ENCODE assay signal across 24 cellular contexts in the genomic region with DNA sequence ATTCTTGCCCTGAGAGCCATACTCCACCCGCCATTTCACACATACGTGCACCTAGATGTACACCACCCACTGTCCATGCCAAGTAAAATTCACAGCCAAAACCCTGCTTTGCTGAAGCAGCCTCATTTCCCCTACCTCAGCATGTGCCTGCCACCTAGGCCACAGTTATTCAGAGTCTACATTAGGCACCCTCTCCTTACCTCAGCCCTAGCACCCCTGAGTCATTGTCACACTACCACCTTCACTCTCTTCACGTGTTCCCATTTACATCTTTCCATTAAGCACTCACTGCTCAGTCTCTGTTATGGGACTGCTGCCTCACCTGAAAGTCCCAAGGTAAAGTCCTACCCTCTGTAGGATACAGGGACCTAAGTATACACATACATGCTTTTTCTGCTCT.
A peak's percentile ranks its signal among the peaks of the same experiment; 100 is the strongest.
DNase-seq lines count a peak whose midpoint lies in the region; FAIRE-seq and TF ChIP-seq lines count a peak whose summit lies in the region.
"Had no signal": no experiment of that assay in that cellular context is flagged by ENCODE, and none has a peak within 500 bp of the region (broad histone marks: within the 10 kb centered on the region; RNA-seq: fewer than 3 reads in every experiment).

No MANE protein-coding gene starts in this region.

- H3K9me3 ChIP-seq in H9 (ENCODE audit: control insufficient read depth, low read depth, low read length): no peaks in the 10 kb centered on the region
- H3K9me3 ChIP-seq in astrocyte (ENCODE audit: insufficient read depth, low read depth, low read length): no peaks in the 10 kb centered on the region
- H3K9me3 ChIP-seq in osteoblast (ENCODE audit: low read depth, low read length): no peaks in the 10 kb centered on the region
- no peaks in the 10 kb centered on the region for H3K9me3 ChIP-seq in suprapubic skin
- H3K9me3 ChIP-seq: gastrocnemius medialis had no signal

- no peak overlapping the region for H2BK12ac ChIP-seq in H9 (ENCODE audit: insufficient read length, low read depth, low read length)

- no peak overlapping the region for H3K4ac ChIP-seq in H9 (ENCODE audit: low read depth, low read length)

- peaks cover 97% of the 10 kb centered on the region for H3K36me3 Mint-ChIP-seq in activated T-cell treated with anti-CD3 and anti-CD28 coated beads, Interleukin-2, amount 50 U/mL, for 24 hours (ENCODE audit: low read depth)
- H3K36me3 Mint-ChIP-seq in H9 (ENCODE audit: insufficient read depth in 1 of 3, low read depth in 3 of 3) (peaks cover 53 to 89% (median 79%) of the 10 kb centered on the region in 3 experiments), astrocyte (ENCODE audit: low read depth, unreplicated experiment) (peaks cover 25% of the 10 kb centered on the region)

- H4K20me1 ChIP-seq in H9 (ENCODE audit: control insufficient read depth, insufficient read depth, insufficient read length) (no peaks in the 10 kb centered on the region), astrocyte (ENCODE audit: insufficient read depth, low read length) (peaks cover 65% of the 10 kb centered on the region), osteoblast (ENCODE audit: insufficient read depth, low read length) (peaks cover 38% of the 10 kb centered on the region)

- no peaks in the 10 kb centered on the region for H3K27me3 Mint-ChIP-seq in activated T-cell treated with anti-CD3 and anti-CD28 coated beads, Interleukin-2, amount 50 U/mL, for 24 hours
- H3K27me3 Mint-ChIP-seq in H9 (ENCODE audit: low read depth) (no peaks in the 10 kb centered on the region), astrocyte (ENCODE audit: low read depth, unreplicated experiment) (no peaks in the 10 kb centered on the region)
- H3K27me3 Mint-ChIP-seq: dendritic cell treated with granulocyte-macrophage colony-stimulating factor and Interleukin-4, amounts not matched to agents 40 ng/mL and 50 ng/mL, for 4 days; IgD-negative memory B cell had no signal

- no peak overlapping the region for H3K27ac ChIP-seq in H9 (ENCODE audit: insufficient read length, low read depth, low read length)
- no peak overlapping the region for H3K27ac ChIP-seq in astrocyte (ENCODE audit: low read depth, low read length)
- peak overlapping the region; percentile 28 for H3K27ac ChIP-seq in osteoblast (ENCODE audit: low read depth, low read length)
- no peak overlapping the region for H3K27ac ChIP-seq in suprapubic skin
- H3K27ac ChIP-seq: brain microvascular endothelial cell, gastrocnemius medialis had no signal

- no peak overlapping the region for H2BK120ac ChIP-seq in H9 (ENCODE audit: low read depth, low read length, poor library complexity, severe bottlenecking)

- H3K23me2 ChIP-seq in H9 (ENCODE audit: insufficient read length, low read depth, low read length, poor library complexity, severe bottlenecking): no peaks in the 10 kb centered on the region

- peaks cover 13% of the 10 kb centered on the region for H3K4me1 Mint-ChIP-seq in activated T-cell treated with anti-CD3 and anti-CD28 coated beads, Interleukin-2, amount 50 U/mL, for 24 hours (ENCODE audit: low read depth)
- H3K4me1 Mint-ChIP-seq in H9 (no peaks in the 10 kb centered on the region), astrocyte (ENCODE audit: low read depth, unreplicated experiment) (peaks cover 17% of the 10 kb centered on the region)
- H3K4me1 Mint-ChIP-seq: CD14-positive monocyte, IgD-negative memory B cell had no signal

- no CpG with 5 or more reads among the region's 3 CpGs for WGBS in H9 (ENCODE audit: extremely low coverage, insufficient read length, low lambda C conversion rate)
- 91% methylated on average over 3 of the region's 3 CpGs for WGBS in suprapubic skin

- H4K8ac ChIP-seq in H9 (replicated peaks; ENCODE audit: insufficient read length, low read depth, low read length): no peak overlapping the region

- peak overlapping the region; percentile 58 for H3K27ac Mint-ChIP-seq in activated T-cell treated with anti-CD3 and anti-CD28 coated beads, Interleukin-2, amount 50 U/mL, for 24 hours
- H3K27ac Mint-ChIP-seq in H9: peak overlapping the region in 2 of 3 experiments; percentile 7 to 88; a peak in 3 of 7 replicates
- H3K27ac Mint-ChIP-seq in astrocyte (ENCODE audit: unreplicated experiment): peak overlapping the region; percentile 62
- H3K27ac Mint-ChIP-seq: dendritic cell treated with granulocyte-macrophage colony-stimulating factor and Interleukin-4, amounts not matched to agents 40 ng/mL and 50 ng/mL, for 4 days had no signal

- H3K36me3 ChIP-seq in astrocyte (ENCODE audit: insufficient read depth, low read length) (peaks cover 75% of the 10 kb centered on the region), osteoblast (ENCODE audit: insufficient read depth, low read length) (peaks cover 88% of the 10 kb centered on the region), suprapubic skin (peaks cover 98% of the 10 kb centered on the region)

- TF ChIP-seq CTCF in H9 (conservative IDR thresholded peaks at IDR 0.05) (no peak), astrocyte (IDR thresholded peaks at IDR 0.05; ENCODE audit: insufficient read depth, low read depth, low read length) (no peak), osteoblast (IDR thresholded peaks at IDR 0.05; ENCODE audit: extremely low read depth, low read depth, low read length) (no peak), suprapubic skin (IDR thresholded peaks at IDR 0.05) (no peak)

- H3K9me3 Mint-ChIP-seq in activated T-cell treated with anti-CD3 and anti-CD28 coated beads, Interleukin-2, amount 50 U/mL, for 24 hours: no peaks in the 10 kb centered on the region
- no peaks in the 10 kb centered on the region for H3K9me3 Mint-ChIP-seq in H9
- H3K9me3 Mint-ChIP-seq in astrocyte (ENCODE audit: unreplicated experiment): no peaks in the 10 kb centered on the region
- H3K9me3 Mint-ChIP-seq: CD14-positive monocyte; dendritic cell treated with granulocyte-macrophage colony-stimulating factor and Interleukin-4, amounts not matched to agents 40 ng/mL and 50 ng/mL, for 4 days; IgD-negative memory B cell had no signal

- no peak for TF ChIP-seq POLR2A in suprapubic skin (IDR thresholded peaks at IDR 0.05)

- H3K27me3 ChIP-seq in H9 (ENCODE audit: insufficient read depth, low read length): no peaks in the 10 kb centered on the region
- H3K27me3 ChIP-seq in astrocyte (ENCODE audit: insufficient read depth, low read length): no peaks in the 10 kb centered on the region
- no peaks in the 10 kb centered on the region for H3K27me3 ChIP-seq in osteoblast (ENCODE audit: insufficient read depth, low read length)
- H3K27me3 ChIP-seq in suprapubic skin: no peaks in the 10 kb centered on the region
- H3K27me3 ChIP-seq: brain microvascular endothelial cell, gastrocnemius medialis had no signal

- no peak overlapping the region for H3K9ac ChIP-seq in H9 (ENCODE audit: extremely low read depth, insufficient read length, low read length)
- no peak overlapping the region for H3K9ac ChIP-seq in astrocyte (ENCODE audit: low read length)

- H2BK20ac ChIP-seq in H9 (ENCODE audit: low read depth, low read length, poor library complexity, severe bottlenecking): no peak overlapping the region

- no peaks in the 10 kb centered on the region; the same call in 1 of the 2 replicates for H3K79me2 ChIP-seq in H9 (ENCODE audit: insufficient read depth, low read length)
- peaks cover 56% of the 10 kb centered on the region for H3K79me2 ChIP-seq in astrocyte (ENCODE audit: insufficient read depth, low read length)
- H3K79me2 ChIP-seq in osteoblast (ENCODE audit: insufficient read depth, low read length): peaks cover 65% of the 10 kb centered on the region

- FAIRE-seq in astrocyte (lab: Jason Lieb, UNC): no peak
- FAIRE-seq: GM18507, TTC549 had no signal

- no peak overlapping the region for H2BK5ac ChIP-seq in H9 (ENCODE audit: insufficient read length, low read length)

- no peak overlapping the region for H3K23ac ChIP-seq in H9 (ENCODE audit: insufficient read length, low read depth, low read length)

- no peak for DNase-seq in activated T-cell treated with anti-CD3 and anti-CD28 coated beads, Interleukin-2, amount 50 U/mL, for 24 hours
- DNase-seq in activated T-cell treated with anti-CD3 and anti-CD28 coated beads, Interleukin-2, amount 50 U/mL, for 48 hours: no peak
- no peak for DNase-seq in H9
- DNase-seq in astrocyte (ENCODE audit: low read depth): no peak
- DNase-seq in osteoblast (ENCODE audit: insufficient read length, low spot score, missing footprints): no peak
- no peak for DNase-seq in suprapubic skin (ENCODE audit: low spot score in 2 of 2)
- no peak for DNase-seq in NCI-H1105 treated with DMSO at 0.1 percent for 48 hours (lab: John Stamatoyannopoulos, UW)
- DNase-seq in UCSD-AML1 (lab: John Stamatoyannopoulos, UW; ENCODE audit: unreplicated experiment): no peak
- DNase-seq: ACHN; brain microvascular endothelial cell; DMS79; erythroblast; gastrocnemius medialis; H7; NCI-H2081; nucleus accumbens; right cardiac atrium; RPMI8226; stimulated activated naive CD4-positive, alpha-beta T cell treated with Interleukin-2 at 50 U/mL for 16 hours had no signal

- H3K56ac ChIP-seq in H9 (ENCODE audit: insufficient read length, low read depth, low read length): no peak overlapping the region

- H3K4me3 ChIP-seq in astrocyte (ENCODE audit: insufficient read depth, low read depth, low read length) (no peak overlapping the region), osteoblast (ENCODE audit: insufficient read depth, low read length) (no peak overlapping the region), suprapubic skin (no peak overlapping the region)
- H3K4me3 ChIP-seq: gastrocnemius medialis had no signal

- H3K18ac ChIP-seq in H9 (ENCODE audit: insufficient read length, low read depth, low read length): no peak overlapping the region

- H3K4me3 Mint-ChIP-seq in activated T-cell treated with anti-CD3 and anti-CD28 coated beads, Interleukin-2, amount 50 U/mL, for 24 hours: no peak overlapping the region
- H3K4me3 Mint-ChIP-seq in H9: no peak overlapping the region
- H3K4me3 Mint-ChIP-seq in astrocyte (ENCODE audit: unreplicated experiment): peak overlapping the region; percentile 72
- H3K4me3 Mint-ChIP-seq: CD14-positive monocyte; dendritic cell treated with granulocyte-macrophage colony-stimulating factor and Interleukin-4, amounts not matched to agents 40 ng/mL and 50 ng/mL, for 4 days; IgD-negative memory B cell had no signal

- H2AFZ ChIP-seq in H9 (ENCODE audit: low read length) (no peak overlapping the region), astrocyte (ENCODE audit: low read depth, low read length) (no peak overlapping the region), osteoblast (ENCODE audit: low read length) (no peak overlapping the region)

- no peak overlapping the region for H3K14ac ChIP-seq in H9 (ENCODE audit: insufficient read depth, low read length)

- no peak overlapping the region for H3T11ph ChIP-seq in H9 (ENCODE audit: low read length)

- no peak overlapping the region for H4K5ac ChIP-seq in H9 (ENCODE audit: insufficient read length, low read depth, low read length)

- H2AK5ac ChIP-seq in H9 (ENCODE audit: insufficient read length, low read length): no peak overlapping the region

- H3K79me1 ChIP-seq in H9 (ENCODE audit: insufficient read depth, low read depth, low read length, poor library complexity, severe bottlenecking): no peaks in the 10 kb centered on the region

- no peak for TF ChIP-seq EP300 in suprapubic skin (IDR thresholded peaks at IDR 0.05)

- no peak overlapping the region for H3K4me2 ChIP-seq in H9 (ENCODE audit: insufficient read depth, insufficient read length, low read length)
- no peak overlapping the region for H3K4me2 ChIP-seq in astrocyte (ENCODE audit: low read length)
- no peak overlapping the region for H3K4me2 ChIP-seq in osteoblast (ENCODE audit: insufficient read depth, low read length)

- no peak overlapping the region for H4K91ac ChIP-seq in H9 (ENCODE audit: insufficient read length, low read depth, low read length)

- H2BK15ac ChIP-seq in H9 (ENCODE audit: low read depth, low read length): no peak overlapping the region

- no peaks in the 10 kb centered on the region for H3K4me1 ChIP-seq in H9 (ENCODE audit: insufficient read depth, low read length)
- H3K4me1 ChIP-seq in astrocyte (ENCODE audit: insufficient read depth, low read length): no peaks in the 10 kb centered on the region
- H3K4me1 ChIP-seq in osteoblast (ENCODE audit: insufficient read depth, low read length): no peaks in the 10 kb centered on the region
- no peaks in the 10 kb centered on the region for H3K4me1 ChIP-seq in suprapubic skin
- H3K4me1 ChIP-seq: gastrocnemius medialis had no signal
